ENCODE assay signal across 14 cellular contexts in genomic region chr7:70177166-70177565, GRCh38.
DNase-seq lines count a peak whose midpoint lies in the region; ATAC-seq, FAIRE-seq and TF ChIP-seq lines count a peak whose summit lies in the region.
"Had no signal": no experiment of that assay in that cellular context is flagged by ENCODE, and none has a peak within 500 bp of the region (broad histone marks: within the 10 kb centered on the region; RNA-seq: fewer than 3 reads in every experiment).

No MANE protein-coding gene starts in this region.

- peak; percentile 9 for FAIRE-seq in keratinocyte (lab: Jason Lieb, UNC)
- FAIRE-seq: RCC 7860 had no signal

- H3K27me3 ChIP-seq in DND-41 (ENCODE audit: insufficient read depth, low read length, poor library complexity) (no peaks in the 10 kb centered on the region), GM23248 (replicated peaks; ENCODE audit: insufficient read depth) (no peaks in the 10 kb centered on the region), adipocyte (replicated peaks; ENCODE audit: control insufficient read depth, insufficient read depth, low read length) (no peaks in the 10 kb centered on the region), keratinocyte (ENCODE audit: control insufficient read depth, extremely low read depth, insufficient read depth, low read length) (no peaks in the 10 kb centered on the region), dorsolateral prefrontal cortex (no peaks in the 10 kb centered on the region)
- H3K27me3 ChIP-seq: colonic mucosa had no signal

- H3K36me3 ChIP-seq in DND-41 (ENCODE audit: insufficient read depth, low read length) = no peaks in the 10 kb centered on the region
- no peaks in the 10 kb centered on the region for H3K36me3 ChIP-seq in GM23248 (ENCODE audit: low read depth)
- H3K36me3 ChIP-seq in adipocyte (ENCODE audit: control insufficient read depth, insufficient read depth, low read length, severe bottlenecking) = no peaks in the 10 kb centered on the region
- H3K36me3 ChIP-seq in keratinocyte (ENCODE audit: control insufficient read depth in 2 of 2, extremely low read depth in 1 of 2, insufficient read depth in 2 of 2, low read length in 2 of 2) = no peaks in the 10 kb centered on the region
- H3K36me3 ChIP-seq: colonic mucosa had no signal

- H3K4me2 ChIP-seq in DND-41 (ENCODE audit: insufficient read depth, low read length) (peak overlapping the region; percentile 47), GM23248 (ENCODE audit: unreplicated experiment) (peak overlapping the region; percentile 82), keratinocyte (ENCODE audit: control insufficient read depth, extremely low read depth, insufficient read depth, low read depth, low read length) (no peak overlapping the region)

- peaks cover 39% of the 10 kb centered on the region for H3K4me1 ChIP-seq in DND-41 (ENCODE audit: insufficient read depth, low read length)
- peaks cover 26% of the 10 kb centered on the region for H3K4me1 ChIP-seq in GM23248 (ENCODE audit: insufficient read depth)
- H3K4me1 ChIP-seq in adipocyte (ENCODE audit: control insufficient read depth, insufficient read depth, low read length) = no peaks in the 10 kb centered on the region
- H3K4me1 ChIP-seq in keratinocyte (ENCODE audit: control insufficient read depth, extremely low read depth, insufficient read depth, low read length) = peaks cover 18% of the 10 kb centered on the region
- H3K4me1 ChIP-seq: colonic mucosa had no signal

- no peaks in the 10 kb centered on the region for H3K9me1 ChIP-seq in keratinocyte (ENCODE audit: control insufficient read depth, extremely low read depth, insufficient read depth, low read length)

- in situ Hi-C loops in GM23248 (cut with MboI) = loop anchor here (25.0 kb wide), 1 partner anchor 510 kb away; no protein-coding TSS in a partner anchor

- ATAC-seq in DND-41 (ENCODE audit: insufficient read depth, low read depth) = peak; percentile 82

- H3K4me3 ChIP-seq in DND-41 (ENCODE audit: low read depth in 1 of 2, low read length in 2 of 2) (no peak overlapping the region), GM23248 (peak overlapping the region; percentile 47), adipocyte (ENCODE audit: low read length) (no peak overlapping the region), keratinocyte (ENCODE audit: control insufficient read depth in 2 of 3, extremely low read depth in 1 of 3, insufficient read depth in 2 of 3, low read depth in 1 of 3, low read length in 3 of 3) (no peak overlapping the region), dorsolateral prefrontal cortex (no peak overlapping the region)
- H3K4me3 ChIP-seq: colonic mucosa had no signal

- peaks cover 3% of the 10 kb centered on the region for H3K9me3 ChIP-seq in DND-41 (ENCODE audit: insufficient read depth, low read length, severe bottlenecking)
- H3K9me3 ChIP-seq in GM23248 (ENCODE audit: low read depth) = no peaks in the 10 kb centered on the region
- no peaks in the 10 kb centered on the region for H3K9me3 ChIP-seq in adipocyte (ENCODE audit: control insufficient read depth, low read length)
- no peaks in the 10 kb centered on the region for H3K9me3 ChIP-seq in keratinocyte (ENCODE audit: control insufficient read depth, low read depth, low read length)
- H3K9me3 ChIP-seq: colonic mucosa had no signal

- H2AFZ ChIP-seq in DND-41 (ENCODE audit: low read depth, low read length) = no peak overlapping the region
- H2AFZ ChIP-seq in GM23248 = no peak overlapping the region
- H2AFZ ChIP-seq in keratinocyte (ENCODE audit: control insufficient read depth, low read length) = no peak overlapping the region

- no peaks in the 10 kb centered on the region for H3K9me2 ChIP-seq in GM23248 (ENCODE audit: insufficient read depth)

- H4K20me1 ChIP-seq in DND-41 (ENCODE audit: insufficient read depth, low read length) = no peaks in the 10 kb centered on the region
- no peaks in the 10 kb centered on the region for H4K20me1 ChIP-seq in GM23248 (ENCODE audit: insufficient read depth)
- no peaks in the 10 kb centered on the region for H4K20me1 ChIP-seq in keratinocyte (ENCODE audit: control insufficient read depth, extremely low read depth, insufficient read depth, low read length)

- DNase-seq in DND-41 = peak; percentile 52
- DNase-seq in GM23248 = peak; percentile 93
- peak; percentile 34 for DNase-seq in adipocyte (ENCODE audit: low read depth)
- no peak for DNase-seq in keratinocyte (ENCODE audit: low read depth, low spot score)
- no peak for DNase-seq in NCI-H2196 (lab: John Stamatoyannopoulos, UW; ENCODE audit: unreplicated experiment)
- DNase-seq in activated gamma-delta T cell treated with Interleukin-2 at 50 U/mL for 16 hours = no peak
- no peak for DNase-seq in dorsolateral prefrontal cortex
- DNase-seq: activated B cell treated with CpG ODN at 0.5 μM for 24 hours; CD8-positive, alpha-beta T cell; colonic mucosa; erythroblast; NCI-H1694; NCI-H524 treated with DMSO at 0.1 percent for 48 hours had no signal

- intact Hi-C loops in dorsolateral prefrontal cortex (cut with DNase I) = no loop called here

- H3K79me2 ChIP-seq in DND-41 (ENCODE audit: insufficient read depth, low read length) (no peaks in the 10 kb centered on the region), GM23248 (ENCODE audit: insufficient read depth) (no peaks in the 10 kb centered on the region), keratinocyte (ENCODE audit: control insufficient read depth, insufficient read depth, low read length) (no peaks in the 10 kb centered on the region)

- dilution Hi-C loops in keratinocyte (cut with MboI; ENCODE audit: extremely low pct_ligation_motif_present, low sequenced_read_pairs) = no loop called here

- no peak overlapping the region for H3K9ac ChIP-seq in DND-41 (ENCODE audit: low read depth, low read length)
- peak overlapping the region; percentile 44; the same call in 1 of the 2 replicates for H3K9ac ChIP-seq in GM23248
- H3K9ac ChIP-seq in adipocyte (ENCODE audit: low read length) = no peak overlapping the region
- H3K9ac ChIP-seq in keratinocyte (ENCODE audit: control insufficient read depth, extremely low read depth, insufficient read depth, low read length) = no peak overlapping the region

- H3F3A ChIP-seq in GM23248 (ENCODE audit: insufficient read depth) = peaks cover 17% of the 10 kb centered on the region

- TF ChIP-seq CTCF in DND-41 (IDR thresholded peaks at IDR 0.05; ENCODE audit: borderline replicate concordance, extremely low read depth, low read length, poor library complexity, severe bottlenecking) (no peak), keratinocyte (optimal IDR thresholded peaks at IDR 0.05 in 1 of 3, IDR thresholded peaks at IDR 0.05 in 1 of 3, conservative IDR thresholded peaks at IDR 0.05 in 1 of 3; ENCODE audit: extremely low read depth in 1 of 3, insufficient read depth in 2 of 3, low read length in 3 of 3) (no peak), dorsolateral prefrontal cortex (IDR thresholded peaks at IDR 0.05 in 54 of 56, conservative IDR thresholded peaks at IDR 0.05 in 2 of 56; ENCODE audit: low read depth in 1 of 56, partially characterized antibody in 56 of 56) (no peak)

- peak overlapping the region; percentile 71 for H3K27ac ChIP-seq in DND-41 (ENCODE audit: low read length)
- peak overlapping the region; percentile 83 for H3K27ac ChIP-seq in GM23248
- H3K27ac ChIP-seq in keratinocyte (ENCODE audit: control insufficient read depth, insufficient read depth, low read length) = no peak overlapping the region
- H3K27ac ChIP-seq in dorsolateral prefrontal cortex = no peak overlapping the region
- H3K27ac ChIP-seq: colonic mucosa had no signal

- WGBS in GM23248 (ENCODE audit: low coverage in 1 of 2, low lambda C conversion rate in 2 of 2, missing lambda C conversion rate in 2 of 2), 2 experiments = 39 to 45% methylated on average over 3 of the region's 3 CpGs

Comparison
In these comparisons a context has a peak if more than half of its experiments do, and no peak if none do; other contexts are left out.
1. DNase-seq: peak in DND-41 (single experiment), GM23248 (single experiment) and adipocyte (single experiment); none in keratinocyte (single experiment), NCI-H2196 (single experiment), activated gamma-delta T cell treated with Interleukin-2 at 50 U/mL for 16 hours (single experiment) and dorsolateral prefrontal cortex (0 of 10).
2. H3K27ac ChIP-seq: peak in DND-41 (single experiment) and GM23248 (single experiment); none in keratinocyte (single experiment) and dorsolateral prefrontal cortex (0 of 59).